In genomic region chr2:9846554-9846953, GRCh38 we compare ENCODE assay signal across 21 cellular contexts. TPM values are rescaled to one million over a fixed set of nuclear protein-coding genes. Genes with fewer than 3 reads are reported as not detected.
A peak's percentile ranks its signal among the peaks of the same experiment; 100 is the strongest.
DNase-seq lines count a peak whose midpoint lies in the region; ATAC-seq and TF ChIP-seq lines count a peak whose summit lies in the region.
"Had no signal": no experiment of that assay in that cellular context is flagged by ENCODE, and none has a peak within 500 bp of the region (broad histone marks: within the 10 kb centered on the region; RNA-seq: fewer than 3 reads in every experiment).

No MANE protein-coding gene starts in this region.

- H3K4me1 ChIP-seq in SK-N-SH (ENCODE audit: control insufficient read depth in 1 of 2, insufficient read depth in 2 of 2, low read depth in 1 of 2, low read length in 1 of 2) (peaks cover 15 to 20% of the 10 kb centered on the region in 2 experiments), hepatocyte (ENCODE audit: insufficient read depth) (peaks cover 13% of the 10 kb centered on the region), aorta (ENCODE audit: control insufficient read depth in 1 of 2, insufficient read depth in 2 of 2, low read length in 2 of 2) (no peaks in the 10 kb centered on the region)
- peaks cover 12% of the 10 kb centered on the region for H3K4me1 ChIP-seq in effector memory CD4-positive, alpha-beta T cell (ENCODE audit: control insufficient read depth, insufficient read depth, low read length, poor library complexity, severe bottlenecking)

- H4K20me1 ChIP-seq in SK-N-SH (ENCODE audit: insufficient read depth) (no peaks in the 10 kb centered on the region), hepatocyte (ENCODE audit: insufficient read depth, poor library complexity, severe bottlenecking) (no peaks in the 10 kb centered on the region)

- H3K9me2 ChIP-seq in SK-N-SH: no peaks in the 10 kb centered on the region
- no peaks in the 10 kb centered on the region for H3K9me2 ChIP-seq in hepatocyte (replicated peaks; ENCODE audit: insufficient read depth)

- ATAC-seq in SK-N-SH treated with all-trans-retinoic acid at 6 μM for 48 hours (no peak), esophagus mucosa (peak; percentile 19), aorta (ENCODE audit: low FRiP score) (no peak)
- ATAC-seq: activated CD8-positive, alpha-beta memory T cell treated with anti-CD3 and anti-CD28 coated beads, Interleukin-2, amount 10 ng/mL, durations not matched to agents 7 days and 5 days; Panc1; right lobe of liver; WTC11 had no signal

- H3K9me3 ChIP-seq in SK-N-SH (no peaks in the 10 kb centered on the region), hepatocyte (ENCODE audit: low read depth) (no peaks in the 10 kb centered on the region), aorta (ENCODE audit: control insufficient read depth, low read length) (no peaks in the 10 kb centered on the region)
- H3K9me3 ChIP-seq in effector memory CD4-positive, alpha-beta T cell (ENCODE audit: control insufficient read depth, low read length): no peaks in the 10 kb centered on the region
- H3K9me3 ChIP-seq: right lobe of liver, thoracic aorta had no signal

- H3K79me2 ChIP-seq in SK-N-SH (ENCODE audit: insufficient read depth) (peaks cover 51% of the 10 kb centered on the region), hepatocyte (peaks cover 41% of the 10 kb centered on the region)

- intact Hi-C loops in aorta (cut with DNase I): no loop called here

- H3K36me3 ChIP-seq in SK-N-SH (replicated peaks in 1 of 2; ENCODE audit: control insufficient read depth in 1 of 2, insufficient read depth in 2 of 2, low read length in 1 of 2) (peaks cover 43 to 54% of the 10 kb centered on the region in 2 experiments), hepatocyte (replicated peaks; ENCODE audit: insufficient read depth, low read depth) (no peaks in the 10 kb centered on the region), aorta (ENCODE audit: control insufficient read depth in 1 of 2, insufficient read depth in 2 of 2, low read length in 1 of 2) (peaks cover 0 to 5% of the 10 kb centered on the region in 2 donors)
- peaks cover 27% of the 10 kb centered on the region for H3K36me3 ChIP-seq in effector memory CD4-positive, alpha-beta T cell (ENCODE audit: control insufficient read depth, insufficient read depth, low read length)
- H3K36me3 ChIP-seq: thoracic aorta had no signal

- DNase-seq in SK-N-SH (no peak), RKO (ENCODE audit: low spot score) (peak; percentile 74), renal cortical epithelial cell (ENCODE audit: low read depth) (peak; percentile 46), hepatocyte (ENCODE audit: low spot score) (no peak), aorta (no peak)
- no peak for DNase-seq in effector memory CD4-positive, alpha-beta T cell
- DNase-seq: 8988T; activated CD8-positive, alpha-beta memory T cell treated with anti-CD3 and anti-CD28 coated beads, Interleukin-2, amount 10 ng/mL, durations not matched to agents 7 days and 5 days; activated gamma-delta T cell; GDM1; H7; MM.1S; NCI-H2029 treated with DMSO at 0.1 percent for 48 hours; NCI-H526; right lobe of liver; stimulated activated CD4-positive, alpha-beta T cell treated with anti-CD3 and anti-CD28 coated beads, Interleukin-2, amount 100 ng/mL, for 24 hours had no signal

- POLR2A ChIA-PET in SK-N-SH (lab: Yijun Ruan, JAX): no interaction called here

- CTCF ChIA-PET in SK-N-SH (lab: Yijun Ruan, JAX): interaction anchor here (1.2 to 2.2 kb wide), 3 partner anchors 32 to 138 kb away, joined by 3 to 16 read pairs (median 7); no protein-coding TSS in a partner anchor

- no peak for TF ChIP-seq EP300 in SK-N-SH (IDR thresholded peaks at IDR 0.05; ENCODE audit: borderline replicate concordance in 1 of 2, low read depth in 1 of 2, low read length in 1 of 2)

- H2AFZ ChIP-seq in SK-N-SH (ENCODE audit: low read depth) (no peak overlapping the region), hepatocyte (no peak overlapping the region)

- H3K4me2 ChIP-seq in SK-N-SH (no peak overlapping the region), hepatocyte (no peak overlapping the region)

- peaks cover 8% of the 10 kb centered on the region for H3F3A ChIP-seq in SK-N-SH (replicated peaks; ENCODE audit: insufficient read depth)

- H3K4me3 ChIP-seq in SK-N-SH (ENCODE audit: low read depth in 2 of 2, low read length in 1 of 2): no peak overlapping the region
- no peak overlapping the region for H3K4me3 ChIP-seq in effector memory CD4-positive, alpha-beta T cell (ENCODE audit: insufficient read depth, low read depth, low read length, poor library complexity, severe bottlenecking)
- no peak overlapping the region for H3K4me3 ChIP-seq in hepatocyte
- H3K4me3 ChIP-seq in aorta (ENCODE audit: low read length in 2 of 2): no peak overlapping the region
- H3K4me3 ChIP-seq: right lobe of liver, thoracic aorta had no signal

- no peak for TF ChIP-seq RAD21 in SK-N-SH (IDR thresholded peaks at IDR 0.05; ENCODE audit: low read length)

- no peak overlapping the region for H3K9ac ChIP-seq in SK-N-SH

- TF ChIP-seq CTCF in SK-N-SH (IDR thresholded peaks at IDR 0.05) (no peak), hepatocyte (IDR thresholded peaks at IDR 0.05; ENCODE audit: poor library complexity) (no peak)

- no peak overlapping the region for H3K27ac ChIP-seq in SK-N-SH (ENCODE audit: low read depth in 2 of 2, low read length in 1 of 2)
- no peak overlapping the region for H3K27ac ChIP-seq in effector memory CD4-positive, alpha-beta T cell (ENCODE audit: insufficient read depth, low read length, poor library complexity, severe bottlenecking)
- H3K27ac ChIP-seq in hepatocyte: no peak overlapping the region
- H3K27ac ChIP-seq in aorta (ENCODE audit: low read depth in 1 of 2, low read length in 2 of 2): no peak overlapping the region
- H3K27ac ChIP-seq: right lobe of liver, thoracic aorta had no signal

- H3K27me3 ChIP-seq in SK-N-SH (ENCODE audit: insufficient read depth) (no peaks in the 10 kb centered on the region), hepatocyte (no peaks in the 10 kb centered on the region), aorta (ENCODE audit: control insufficient read depth in 1 of 2, insufficient read depth in 2 of 2, low read length in 1 of 2) (no peaks in the 10 kb centered on the region)
- H3K27me3 ChIP-seq in effector memory CD4-positive, alpha-beta T cell (replicated peaks; ENCODE audit: control insufficient read depth, insufficient read depth, low read length, poor library complexity, severe bottlenecking): no peaks in the 10 kb centered on the region
- H3K27me3 ChIP-seq: right lobe of liver had no signal

TF ChIP-seq in SK-N-SH, 30 proteins besides CTCF, POLR2A, EP300 and RAD21 (continues in another document):
- TF ChIP-seq YY1 (IDR thresholded peaks at IDR 0.05; ENCODE audit: low read depth) (no peak), MAX (IDR thresholded peaks at IDR 0.05; ENCODE audit: low read depth) (no peak), TEAD4 (IDR thresholded peaks at IDR 0.05; ENCODE audit: borderline replicate concordance, insufficient read depth) (no peak), CHD2 (IDR thresholded peaks at IDR 0.05; ENCODE audit: low read length, partially characterized antibody) (no peak), RXRA (IDR thresholded peaks at IDR 0.05; ENCODE audit: borderline replicate concordance, low read depth) (no peak), SMC3 (IDR thresholded peaks at IDR 0.05; ENCODE audit: low read depth, low read length) (no peak), TAF1 (IDR thresholded peaks at IDR 0.05; ENCODE audit: borderline replicate concordance, low read depth, low read length) (no peak), ELF1 (IDR thresholded peaks at IDR 0.05) (no peak), FOSL2 (IDR thresholded peaks at IDR 0.05; ENCODE audit: borderline replicate concordance, low read depth) (peak; percentile 12; the same call in 1 of the 2 replicates), RCOR1 (IDR thresholded peaks at IDR 0.05; ENCODE audit: low read length) (no peak), FOXM1 (IDR thresholded peaks at IDR 0.05; ENCODE audit: low read depth) (no peak), MXI1 (IDR thresholded peaks at IDR 0.05; ENCODE audit: low read depth, low read length) (no peak), POLR2AphosphoS5 (IDR thresholded peaks at IDR 0.05; ENCODE audit: low read depth, low read length) (no peak), GATA2 (CRISPR knock-in tag; IDR thresholded peaks at IDR 0.05) (no peak)

TF ChIP-seq in SK-N-SH treated with all-trans-retinoic acid at 6 μM for 48 hours, 23 proteins besides CTCF, POLR2A, EP300 and RAD21:
- TF ChIP-seq TOX (CRISPR knock-in tag; IDR thresholded peaks at IDR 0.05; ENCODE audit: borderline replicate concordance): no peak
- TF ChIP-seq ZNF565 (CRISPR knock-in tag; conservative IDR thresholded peaks at IDR 0.05; ENCODE audit: low read depth): no peak
- TF ChIP-seq ZFP3 (CRISPR knock-in tag; IDR thresholded peaks at IDR 0.05): no peak
- no peak for TF ChIP-seq RARB (CRISPR knock-in tag; IDR thresholded peaks at IDR 0.05)
- TF ChIP-seq TCF4 (CRISPR knock-in tag; IDR thresholded peaks at IDR 0.05; ENCODE audit: borderline replicate concordance): no peak
TF ChIP-seq in SK-N-SH treated with all-trans-retinoic acid at 6 μM for 48 hours: peak in this region for 0.

RNA-seq across cellular contexts. Expression of gene TAF1B, which starts 3.3 kb away (rescaled TPM):
- polyA plus RNA-seq in SK-N-SH (2012; rRNA removed) (7.8 and 8.3 TPM in 2 replicates), hepatocyte (8.0 and 13.2 TPM in 2 replicates), aorta (1 to 10 TPM; 2.8 to 7.5 TPM)
- polyA plus RNA-seq in SK-N-SH (2012; cell fraction: cytosol; rRNA removed): 10.9 and 13.0 TPM in 2 replicates
- polyA plus RNA-seq in SK-N-SH (2012; cell fraction: nucleus; rRNA removed): 5.7 and 11.1 TPM in 2 replicates
- total RNA-seq in esophagus mucosa (24.7 TPM), renal cortical epithelial cell (30.5 and 37.7 TPM in 2 replicates), hepatocyte (14.7 and 19.4 TPM in 2 replicates), aorta (10 to 100 TPM; 18.1 to 21.9 TPM)

Comparison
In these comparisons a context has a peak if more than half of its experiments do, and no peak if none do; other contexts are left out.
1. DNase-seq: peak in RKO (single experiment) and renal cortical epithelial cell (single experiment); none in SK-N-SH (single experiment), effector memory CD4-positive, alpha-beta T cell (0 of 3), hepatocyte (single experiment) and aorta (0 of 2).